ENCODE assay signal across 27 cellular contexts in the genomic region with DNA sequence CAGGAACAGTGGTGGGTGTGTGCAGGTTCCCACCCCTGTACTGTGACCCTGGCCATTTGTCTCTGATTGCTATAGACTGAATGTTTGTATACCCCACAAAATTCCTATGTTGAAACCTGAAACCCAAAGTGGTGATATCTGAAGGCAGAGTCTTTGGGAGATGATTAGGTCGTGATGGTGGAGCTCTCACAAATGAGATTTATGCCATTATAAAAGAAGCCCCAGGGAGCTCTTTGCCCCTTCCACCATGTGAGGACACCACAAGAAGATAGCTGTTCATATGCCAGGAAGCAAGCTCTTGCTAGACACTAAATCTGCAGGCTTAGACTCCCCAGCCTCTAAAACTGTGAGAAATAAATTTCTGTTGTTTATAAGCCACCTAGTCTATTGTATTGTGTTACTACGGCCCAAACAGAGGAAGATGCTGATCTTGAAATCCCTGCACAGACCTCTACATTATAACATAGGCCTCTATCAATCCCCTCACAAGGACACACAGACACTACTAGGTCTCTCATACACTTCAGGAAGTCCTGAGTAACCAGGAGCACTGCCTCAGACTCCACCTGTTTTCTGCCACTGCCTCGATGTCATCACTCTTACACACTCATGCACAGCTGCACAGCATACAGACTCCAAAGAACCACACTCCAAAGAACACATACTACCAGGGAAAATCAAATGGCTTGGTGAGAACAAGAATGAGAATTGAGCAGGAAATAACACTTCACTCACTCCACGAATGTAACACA. TPM values are rescaled to one million over a fixed set of nuclear protein-coding genes. Genes with fewer than 3 reads are reported as not detected.
A peak's percentile ranks its signal among the peaks of the same experiment; 100 is the strongest.
DNase-seq lines count a peak whose midpoint lies in the region; ATAC-seq and TF ChIP-seq lines count a peak whose summit lies in the region.
"Had no signal": no experiment of that assay in that cellular context is flagged by ENCODE, and none has a peak within 500 bp of the region (broad histone marks: within the 10 kb centered on the region; RNA-seq: fewer than 3 reads in every experiment).

No MANE protein-coding gene starts in this region.

- H3K27me3 Mint-ChIP-seq in stimulated activated memory B cell treated with anti-CD40 and anti-IgM and Interleukin-4, amounts not matched to agents 10 μg/mL and 1 μg/mL and 100 μg/mL, for 72 hours, result peaks cover 28% of the 10 kb centered on the region

- DNase-seq in NCI-H82 (lab: John Stamatoyannopoulos, UW), result peak; percentile 65
- no peak for DNase-seq in NCI-H82 treated with DMSO at 0.1 percent for 48 hours (lab: John Stamatoyannopoulos, UW; ENCODE audit: unreplicated experiment)
- peak; percentile 8 to 42 for DNase-seq in SJCRH30
- no peak for DNase-seq in dorsolateral prefrontal cortex
- DNase-seq in pons (ENCODE audit: low spot score), result no peak
- no peak for DNase-seq in foreskin fibroblast
- DNase-seq: activated CD4-positive, CD25-positive, alpha-beta regulatory T cell treated with anti-CD3 and anti-CD28 coated beads, Interleukin-2, amount 50 U/mL, for 72 hours; activated naive CD4-positive, alpha-beta T cell treated with Interleukin-2 at 50 U/mL for 16 hours; activated T-cell treated with anti-CD3 and anti-CD28 coated beads, Interleukin-2, amount 50 U/mL, for 48 hours; CD8-positive, alpha-beta memory T cell; DMS79 treated with DMSO at 0.1 percent for 48 hours; GM23248; head of caudate nucleus; NCI-H146; PC-9; psoas muscle; SHP77 treated with DMSO at 0.1 percent for 48 hours had no signal

- H3K9me3 Mint-ChIP-seq in stimulated activated memory B cell treated with anti-CD40 and anti-IgM and Interleukin-4, amounts not matched to agents 10 μg/mL and 1 μg/mL and 100 μg/mL, for 72 hours, result no peaks in the 10 kb centered on the region
- H3K9me3 Mint-ChIP-seq: CD8-positive, alpha-beta memory T cell; central memory CD8-positive, alpha-beta T cell had no signal

- H3K36me3 ChIP-seq in SJCRH30, result no peaks in the 10 kb centered on the region
- H3K36me3 ChIP-seq: ascending aorta, suprapubic skin had no signal

- H3K27me3 ChIP-seq in SJCRH30 (no peaks in the 10 kb centered on the region), dorsolateral prefrontal cortex (no peaks in the 10 kb centered on the region)
- H3K27me3 ChIP-seq: ascending aorta, suprapubic skin had no signal

- H3K4me3 ChIP-seq in SJCRH30, result no peak overlapping the region
- H3K4me3 ChIP-seq in dorsolateral prefrontal cortex, result peak overlapping the region in 2 of 59 donors; percentile 1
- no peak overlapping the region for H3K4me3 ChIP-seq in foreskin fibroblast (ENCODE audit: low read depth in 1 of 2, low read length in 2 of 2)
- H3K4me3 ChIP-seq: ascending aorta, GM23248, PC-9, psoas muscle, suprapubic skin had no signal

- peak; percentile 39 for ATAC-seq in stimulated activated memory B cell treated with anti-CD40 and anti-IgM and Interleukin-4, amounts not matched to agents 10 μg/mL and 1 μg/mL and 100 μg/mL, for 72 hours
- no peak for ATAC-seq in HG03135 (IDR thresholded peaks at IDR 0.05; ENCODE audit: unreplicated experiment)

- H3K9me3 ChIP-seq in SJCRH30 (replicated peaks), result no peaks in the 10 kb centered on the region
- H3K9me3 ChIP-seq: ascending aorta, psoas muscle, suprapubic skin had no signal

- H3K36me3 Mint-ChIP-seq in stimulated activated memory B cell treated with anti-CD40 and anti-IgM and Interleukin-4, amounts not matched to agents 10 μg/mL and 1 μg/mL and 100 μg/mL, for 72 hours, result no peaks in the 10 kb centered on the region

- no peaks in the 10 kb centered on the region for H3K4me1 Mint-ChIP-seq in stimulated activated memory B cell treated with anti-CD40 and anti-IgM and Interleukin-4, amounts not matched to agents 10 μg/mL and 1 μg/mL and 100 μg/mL, for 72 hours
- H3K4me1 Mint-ChIP-seq: B cell; central memory CD8-positive, alpha-beta T cell had no signal

- intact Hi-C loops in dorsolateral prefrontal cortex (cut with DNase I), result no loop called here

- H3K27ac ChIP-seq in SJCRH30, result no peak overlapping the region
- H3K27ac ChIP-seq in dorsolateral prefrontal cortex, result peak overlapping the region in 55 of 59 donors; percentile 0 to 85 (median 68)
- H3K27ac ChIP-seq: ascending aorta, GM23248, KMS-11, PC-9, suprapubic skin had no signal

- no peak overlapping the region for H3K27ac Mint-ChIP-seq in stimulated activated memory B cell treated with anti-CD40 and anti-IgM and Interleukin-4, amounts not matched to agents 10 μg/mL and 1 μg/mL and 100 μg/mL, for 72 hours
- H3K27ac Mint-ChIP-seq: B cell; CD8-positive, alpha-beta memory T cell had no signal

- H3K4me3 Mint-ChIP-seq in stimulated activated memory B cell treated with anti-CD40 and anti-IgM and Interleukin-4, amounts not matched to agents 10 μg/mL and 1 μg/mL and 100 μg/mL, for 72 hours, result no peak overlapping the region
- H3K4me3 Mint-ChIP-seq: B cell; CD8-positive, alpha-beta memory T cell; central memory CD8-positive, alpha-beta T cell had no signal

- TF ChIP-seq CTCF in dorsolateral prefrontal cortex (IDR thresholded peaks at IDR 0.05 in 54 of 56, conservative IDR thresholded peaks at IDR 0.05 in 2 of 56; ENCODE audit: low read depth in 1 of 56, partially characterized antibody in 56 of 56) (no peak), foreskin fibroblast (IDR thresholded peaks at IDR 0.05; ENCODE audit: low read depth, low read length) (no peak)

- H3K4me1 ChIP-seq in SJCRH30, result peaks cover 11% of the 10 kb centered on the region
- H3K4me1 ChIP-seq: ascending aorta, suprapubic skin had no signal

RNA-seq across cellular contexts. Expression of a gene that starts 14.7 kb away (rescaled TPM):
- total RNA-seq in SJCRH30 (2014; rRNA removed; shearing (Covaris generic)), result 0.08 and 0.41 TPM in 2 replicates
- 100 to 1,000 TPM in 1 of 120 experiments, 10 to 100 TPM in 119; 34.4 to 131 (median 58.0) TPM for total RNA-seq in dorsolateral prefrontal cortex
- total RNA-seq: A673; activated CD8-positive, alpha-beta memory T cell treated with anti-CD3 and anti-CD28 coated beads for 36 hours; ascending aorta; B cell; endothelial cell of umbilical vein; GM23248; PC-9 had no signal

Comparison
In these comparisons a context has a peak if more than half of its experiments do, and no peak if none do; other contexts are left out.
1. DNase-seq: peak in NCI-H82 (single experiment) and SJCRH30 (2 of 2); none in NCI-H82 treated with DMSO at 0.1 percent for 48 hours (single experiment), dorsolateral prefrontal cortex (0 of 10), pons (single experiment) and foreskin fibroblast (0 of 2).
2. RNA of a gene that starts 14.7 kb away (total RNA-seq): 34.4 to 131 TPM in dorsolateral prefrontal cortex; 0.08 to 0.41 TPM in SJCRH30; every median in the first group is over 10 times any median in the second.